8 cellular contexts compared by ENCODE assay signal in the genomic region with DNA sequence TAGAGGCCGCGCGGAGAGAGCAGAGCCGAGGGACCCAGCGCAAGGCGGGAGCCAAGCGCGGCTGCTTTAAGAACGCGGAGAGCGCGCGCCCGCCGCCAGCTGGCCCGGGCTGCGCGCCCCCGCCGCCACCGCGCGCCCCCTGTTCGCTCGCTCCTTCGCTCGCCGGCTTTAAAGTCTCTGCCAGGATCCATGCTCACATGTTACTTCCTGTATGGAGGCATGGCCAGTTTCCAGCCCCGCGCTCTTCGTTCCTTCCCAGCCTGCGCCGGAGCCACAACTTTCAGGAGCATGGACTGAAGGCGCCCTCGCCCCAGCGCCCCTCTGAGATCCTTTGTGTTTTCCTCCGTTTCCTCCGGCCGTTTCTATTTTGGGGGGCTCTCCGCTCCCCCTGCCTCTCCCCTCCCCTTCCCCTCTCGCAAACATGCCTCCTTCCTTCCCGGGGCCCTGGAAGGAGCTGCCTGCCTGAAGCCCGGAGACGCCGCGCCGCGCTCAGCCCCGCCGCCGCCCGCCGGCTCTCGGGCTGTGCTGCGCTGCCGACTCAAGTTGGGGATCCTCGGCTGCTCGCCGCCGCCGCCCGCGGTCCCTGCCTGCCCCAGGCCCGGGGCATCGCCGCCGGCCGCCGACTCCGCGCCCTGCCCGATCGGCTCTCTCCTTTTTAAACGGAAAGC. TPM values are rescaled to one million over a fixed set of nuclear protein-coding genes. Genes with fewer than 3 reads are reported as not detected.
DNase-seq lines count a peak whose midpoint lies in the region; ATAC-seq and TF ChIP-seq lines count a peak whose summit lies in the region.

Gene PTPRG (plus strand): TSS at position 198 of the 668 bp plus-strand sequence. CDS start 717 bp downstream, outside the sequence.

- DNase-seq in Ammon's horn (ENCODE audit: low spot score): peak; percentile 85
- peak; percentile 78 for DNase-seq in NCI-H748 treated with DMSO at 0.1 percent for 48 hours (lab: John Stamatoyannopoulos, UW)
- DNase-seq in ascending aorta (ENCODE audit: low spot score in 2 of 2): peak; percentile 61 to 94
- DNase-seq in right cardiac atrium: peak; percentile 93 to 97 (median 95)
- DNase-seq in pons (ENCODE audit: low spot score): peak; percentile 63
- DNase-seq in HuH-7 (ENCODE audit: low spot score): no peak

- H3K27ac ChIP-seq in ascending aorta: peak within 1 kb of the TSS; percentile 96 to 99
- H3K27ac ChIP-seq in right cardiac atrium (ENCODE audit: low read length): peak within 1 kb of the TSS; percentile 96

- peaks cover 0 to 8% of the 10 kb centered on the region in 2 donors for H3K4me1 ChIP-seq in ascending aorta
- no peaks in the 10 kb centered on the region for H3K4me1 ChIP-seq in right cardiac atrium (ENCODE audit: control insufficient read depth, insufficient read depth, low read length)

- H3K27me3 ChIP-seq in ascending aorta (no peaks in the 10 kb centered on the region), right cardiac atrium (ENCODE audit: control insufficient read depth, insufficient read depth) (no peaks in the 10 kb centered on the region)

- H3K36me3 ChIP-seq in ascending aorta: no peaks in the 10 kb centered on the region

- H3K9me3 ChIP-seq in ascending aorta (no peaks in the 10 kb centered on the region), right cardiac atrium (ENCODE audit: control insufficient read depth, low read length) (no peaks in the 10 kb centered on the region)

- ATAC-seq in GM18520 (IDR thresholded peaks at IDR 0.05; ENCODE audit: unreplicated experiment): peak; percentile 48
- peak; percentile 69 for ATAC-seq in HG03354 (IDR thresholded peaks at IDR 0.05; ENCODE audit: poor library complexity, severe bottlenecking, unreplicated experiment)
- peak; percentile 73 to 83 for ATAC-seq in right cardiac atrium

- intact Hi-C loops in ascending aorta (cut with DNase I): loop anchor here (2.0 to 5.0 kb wide), 7 partner anchors 261 to 599 kb away; partner anchors contain the start of gene FHIT
- intact Hi-C loops in right cardiac atrium (cut with DNase I): loop anchor here (2.0 to 10.0 kb wide), 6 partner anchors 73 to 626 kb away; no protein-coding TSS in a partner anchor

- peak within 1 kb of the TSS; percentile 98 to 99 for H3K4me3 ChIP-seq in ascending aorta
- H3K4me3 ChIP-seq in right cardiac atrium (ENCODE audit: low read length): peak within 1 kb of the TSS; percentile 81

- TF ChIP-seq CTCF in ascending aorta (IDR thresholded peaks at IDR 0.05): no peak

- WGBS in right cardiac atrium: under 1% methylated on average over 74 of the region's 74 CpGs

RNA-seq across cellular contexts. Expression of gene PTPRG, which starts in this region (rescaled TPM):
- total RNA-seq in ascending aorta: 129 TPM
- 10 to 100 TPM; 32.0 to 50.7 (median 34.0) TPM for total RNA-seq in right cardiac atrium
- polyA plus RNA-seq in right cardiac atrium: 8.6 TPM
